ENCODE assay signal across 16 cellular contexts in the genomic region with DNA sequence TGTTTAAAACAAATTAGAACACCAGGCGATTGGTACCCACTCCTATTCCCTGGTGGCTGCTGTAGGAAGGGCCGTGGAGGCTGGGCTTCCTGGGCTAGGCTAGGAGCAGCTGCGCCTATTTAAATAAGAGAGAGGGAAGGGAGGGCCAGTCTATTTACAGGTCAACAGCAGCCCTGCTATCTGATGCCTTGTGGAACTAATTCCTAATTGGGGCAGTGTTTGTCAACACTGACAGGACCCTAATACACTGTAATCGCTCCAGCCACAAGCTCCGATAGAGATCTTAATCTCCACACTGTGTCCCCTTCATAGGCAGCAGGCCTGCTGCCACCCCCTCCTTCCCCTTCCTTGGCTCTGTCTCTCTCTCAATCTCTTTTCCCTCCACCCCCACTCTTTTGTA.
"Had no signal": no experiment of that assay in that cellular context is flagged by ENCODE, and none has a peak within 500 bp of the region (broad histone marks: within the 10 kb centered on the region; RNA-seq: fewer than 3 reads in every experiment).

No MANE protein-coding gene starts in this region.

- H3K27ac Mint-ChIP-seq: activated B cell treated with CpG ODN at 0.5 μM for 24 hours; activated CD4-positive, alpha-beta T cell treated with anti-CD3 and anti-CD28 coated beads, Interleukin-2, amount 10 ng/mL, durations not matched to agents 24 days and 14 days; activated naive CD4-positive, alpha-beta T cell treated with anti-CD3 and anti-CD28 coated beads for 36 hours; activated T-helper 17 cell treated with anti-CD3 and anti-CD28 coated beads, Interleukin-2, amount 50 U/mL, for 72 hours; nephron; T-helper 1 cell treated with Interleukin-12 subunit alpha and Interleukin-12 subunit beta and Interleukin-4 antibody, amounts not matched to agents 30 μg/mL and 1 μg/mL, for 36 hours had no signal

- H3K27ac ChIP-seq: colonic mucosa, heart right ventricle, testis had no signal

- H3K4me1 ChIP-seq: colonic mucosa, heart right ventricle, testis had no signal

- H3K4me3 ChIP-seq: colonic mucosa, heart right ventricle, testis had no signal

- H3K9me3 ChIP-seq: colonic mucosa, heart right ventricle, testis had no signal

- H3K27me3 ChIP-seq: colonic mucosa, testis had no signal

- H3K9me3 Mint-ChIP-seq: activated B cell treated with CpG ODN at 0.5 μM for 24 hours; activated CD4-positive, alpha-beta T cell treated with anti-CD3 and anti-CD28 coated beads, Interleukin-2, amount 10 ng/mL, durations not matched to agents 24 days and 14 days; activated naive CD4-positive, alpha-beta T cell treated with anti-CD3 and anti-CD28 coated beads for 36 hours; nephron; T-helper 1 cell treated with Interleukin-12 subunit alpha and Interleukin-12 subunit beta and Interleukin-4 antibody, amounts not matched to agents 30 μg/mL and 1 μg/mL, for 36 hours had no signal

- ATAC-seq: activated T-helper 17 cell treated with anti-CD3 and anti-CD28 coated beads, Interleukin-2, amount 50 U/mL, for 72 hours; heart right ventricle; stimulated activated naive CD8-positive, alpha-beta T cell treated with anti-CD3 and anti-CD28 coated beads, Interleukin-15, Interleukin-2, amounts not matched to agents 100 U/mL and 50 U/mL, for 24 hours had no signal

- H3K4me3 Mint-ChIP-seq: activated B cell treated with CpG ODN at 0.5 μM for 24 hours; activated CD4-positive, alpha-beta T cell treated with anti-CD3 and anti-CD28 coated beads, Interleukin-2, amount 10 ng/mL, durations not matched to agents 24 days and 14 days; activated naive CD4-positive, alpha-beta T cell treated with anti-CD3 and anti-CD28 coated beads for 36 hours; activated T-helper 17 cell treated with anti-CD3 and anti-CD28 coated beads, Interleukin-2, amount 50 U/mL, for 72 hours; nephron; T-helper 1 cell treated with Interleukin-12 subunit alpha and Interleukin-12 subunit beta and Interleukin-4 antibody, amounts not matched to agents 30 μg/mL and 1 μg/mL, for 36 hours had no signal

- DNase-seq: activated B cell treated with CpG ODN at 0.5 μM for 24 hours; activated CD4-positive, alpha-beta T cell treated with anti-CD3 and anti-CD28 coated beads, Interleukin-2, amount 10 ng/mL, durations not matched to agents 24 days and 14 days; activated CD8-positive, alpha-beta memory T cell treated with anti-CD3 and anti-CD28 coated beads for 24 hours; activated naive CD4-positive, alpha-beta T cell treated with anti-CD3 and anti-CD28 coated beads for 36 hours; caudate nucleus; colonic mucosa; effector CD8-positive, alpha-beta T cell; heart right ventricle; mammary epithelial cell; stimulated activated CD4-positive, alpha-beta T cell treated with anti-CD3 and anti-CD28 coated beads, Interleukin-2, amount 100 ng/mL, for 48 hours; stimulated activated naive CD8-positive, alpha-beta T cell treated with anti-CD3 and anti-CD28 coated beads, Interleukin-15, Interleukin-2, amounts not matched to agents 100 U/mL and 50 U/mL, for 24 hours; testis had no signal

- H3K4me1 Mint-ChIP-seq: activated B cell treated with CpG ODN at 0.5 μM for 24 hours; activated CD4-positive, alpha-beta T cell treated with anti-CD3 and anti-CD28 coated beads, Interleukin-2, amount 10 ng/mL, durations not matched to agents 24 days and 14 days; activated T-helper 17 cell treated with anti-CD3 and anti-CD28 coated beads, Interleukin-2, amount 50 U/mL, for 72 hours; nephron had no signal

- FAIRE-seq: frontal cortex had no signal

- H3K36me3 ChIP-seq: colonic mucosa, heart right ventricle had no signal
